In the genomic region with DNA sequence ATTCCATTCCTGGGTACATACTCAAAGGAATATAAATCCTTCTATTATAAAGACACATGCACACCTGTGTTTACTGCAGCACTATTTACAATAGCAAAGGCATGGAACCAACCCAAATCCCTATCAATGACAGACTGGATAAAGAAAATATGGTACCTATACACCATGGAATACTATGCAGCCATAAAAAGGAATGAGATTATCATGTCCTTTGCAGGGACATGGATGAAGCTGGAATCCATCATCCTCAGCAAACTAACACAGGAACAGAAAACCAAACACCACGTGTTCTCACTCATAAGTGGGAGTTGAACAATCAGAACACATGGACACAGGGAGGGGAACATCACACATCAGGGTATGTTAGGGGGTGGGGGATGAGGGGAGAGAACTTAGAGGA, we compare ENCODE assay signal across 7 cellular contexts.
DNase-seq lines count a peak whose midpoint lies in the region; ATAC-seq, FAIRE-seq and TF ChIP-seq lines count a peak whose summit lies in the region.
"Not testable (repeated sequence)": the region's sequence is repeated elsewhere in the genome, so short reads cannot be mapped to it uniquely, and the experiment has no call there.

No MANE protein-coding gene starts in this region.

- WGBS in K562 (ENCODE audit: insufficient coverage, low coverage, missing lambda C conversion rate): 0% methylated on average over 1 of the region's 1 CpG
- WGBS in HepG2 (ENCODE audit: low lambda C conversion rate): 0% methylated on average over 1 of the region's 1 CpG

- not testable (repeated sequence) for H3K4me2 ChIP-seq in astrocyte (ENCODE audit: low read length); K562 (ENCODE audit: insufficient read depth, low read length); HepG2 (ENCODE audit: low read depth, low read length)

- POLR2A ChIA-PET in HEK293 (lab: Yijun Ruan, JAX); MCF 10A (lab: Yijun Ruan, JAX); HepG2 (lab: Yijun Ruan, JAX): not testable (repeated sequence)
- POLR2A ChIA-PET in K562 (lab: Yijun Ruan, JAX): interaction anchor here (0.6 kb wide), 1 partner anchor 69 kb away, joined by 3 read pairs; no protein-coding TSS in a partner anchor

- H3K4me1 ChIP-seq in HEK293 (ENCODE audit: control insufficient read depth, insufficient read depth, low read length); K562 (replicated peaks in 1 of 2; ENCODE audit: control insufficient read depth in 2 of 2, insufficient read depth in 2 of 2, low read length in 2 of 2): not testable (repeated sequence)
- H3K4me1 ChIP-seq in astrocyte (ENCODE audit: insufficient read depth, low read length) (peaks cover 30% of the 10 kb centered on the region), HepG2 (ENCODE audit: insufficient read depth, low read length) (peaks cover 12% of the 10 kb centered on the region)

- H3K9ac ChIP-seq in astrocyte (ENCODE audit: low read length); K562 (ENCODE audit: insufficient read depth in 1 of 2, low read depth in 2 of 2, low read length in 2 of 2); HepG2 (ENCODE audit: insufficient read depth, low read depth, low read length): not testable (repeated sequence)

- not testable (repeated sequence) for H3K9me3 ChIP-seq in HEK293 (ENCODE audit: control insufficient read depth, insufficient read depth, low read depth, low read length); astrocyte (ENCODE audit: insufficient read depth, low read depth, low read length); K562 (replicated peaks; ENCODE audit: control insufficient read depth, insufficient read depth, low read depth, low read length); HepG2 (ENCODE audit: low read length)

- not testable (repeated sequence) for H3K36me3 ChIP-seq in HEK293 (ENCODE audit: control insufficient read depth in 2 of 2, insufficient read depth in 1 of 2, low read length in 2 of 2); astrocyte (ENCODE audit: insufficient read depth, low read length); K562 (ENCODE audit: control insufficient read depth, insufficient read depth, low read length); HepG2 (replicated peaks in 1 of 2; ENCODE audit: control insufficient read depth in 1 of 2, insufficient read depth in 2 of 2, low read length in 2 of 2)

- not testable (repeated sequence) for TF ChIP-seq CTCF in HEK293 (tag by site-specific recombination; IDR thresholded peaks at IDR 0.05); astrocyte (IDR thresholded peaks at IDR 0.05; ENCODE audit: insufficient read depth, low read depth, low read length); K562 (IDR thresholded peaks at IDR 0.05 in 2 of 3, conservative IDR thresholded peaks at IDR 0.05 in 1 of 3; ENCODE audit: insufficient read depth in 2 of 3, low read depth in 1 of 3, low read length in 3 of 3); MCF 10A (IDR thresholded peaks at IDR 0.05; ENCODE audit: unreplicated experiment); HepG2 (CRISPR knock-in tag; IDR thresholded peaks at IDR 0.05)

- TF ChIP-seq RAD21 in K562 (CRISPR knock-in tag; conservative IDR thresholded peaks at IDR 0.05 in 1 of 2, IDR thresholded peaks at IDR 0.05 in 1 of 2); HepG2 (CRISPR knock-in tag; IDR thresholded peaks at IDR 0.05): not testable (repeated sequence)

- ATAC-seq in activated T-helper 17 cell treated with anti-CD3 and anti-CD28 coated beads, Interleukin-2, amount 50 U/mL, for 72 hours (replicated peaks); activated naive CD4-positive, alpha-beta T cell treated with anti-CD3 and anti-CD28 coated beads, Interleukin-2, amount 50 U/mL, for 72 hours; K562; HepG2: not testable (repeated sequence)

- H3K27ac ChIP-seq in HEK293 (ENCODE audit: extremely low read depth, low read depth, low read length); astrocyte (ENCODE audit: low read depth, low read length); K562 (ENCODE audit: extremely low read depth, low read depth, low read length); HepG2 (ENCODE audit: extremely low read length, insufficient read depth, low read length): not testable (repeated sequence)

- in situ Hi-C loops in K562 (cut with MboI); HepG2 (cut with HindIII; ENCODE audit: extremely low pct_ligation_motif_present, low pct_unique_long_range_greater_than_20kb): not testable (repeated sequence)

- peak overlapping the region; percentile 53 for H3K27ac Mint-ChIP-seq in activated T-helper 17 cell treated with anti-CD3 and anti-CD28 coated beads, Interleukin-2, amount 50 U/mL, for 72 hours
- H3K27ac Mint-ChIP-seq in activated naive CD4-positive, alpha-beta T cell treated with anti-CD3 and anti-CD28 coated beads, Interleukin-2, amount 50 U/mL, for 72 hours: peak overlapping the region; percentile 50 to 86
- H3K27ac Mint-ChIP-seq in astrocyte (ENCODE audit: unreplicated experiment) (peak overlapping the region; percentile 53), MCF 10A (ENCODE audit: low read depth, unreplicated experiment) (peak overlapping the region; percentile 71)

- not testable (repeated sequence) for H3K27me3 ChIP-seq in astrocyte (ENCODE audit: insufficient read depth, low read length)
- H3K27me3 ChIP-seq in K562 (ENCODE audit: control insufficient read depth in 2 of 2, insufficient read depth in 2 of 2, low read length in 2 of 2) (peaks cover 12 to 20% of the 10 kb centered on the region in 2 experiments; a peak in 4 of 5 replicates), HepG2 (ENCODE audit: control insufficient read depth in 1 of 2, insufficient read depth in 2 of 2, low read length in 2 of 2) (peaks cover 2 to 10% of the 10 kb centered on the region in 2 experiments; a peak in 3 of 5 replicates)

- not testable (repeated sequence) for H3K36me3 Mint-ChIP-seq in activated T-helper 17 cell treated with anti-CD3 and anti-CD28 coated beads, Interleukin-2, amount 50 U/mL, for 72 hours (ENCODE audit: low read depth); activated naive CD4-positive, alpha-beta T cell treated with anti-CD3 and anti-CD28 coated beads, Interleukin-2, amount 50 U/mL, for 72 hours; astrocyte (ENCODE audit: low read depth, unreplicated experiment)
- H3K36me3 Mint-ChIP-seq in MCF 10A (ENCODE audit: insufficient read depth, unreplicated experiment): peaks cover 17% of the 10 kb centered on the region

- intact Hi-C loops in K562 (cut with micrococcal nuclease); MCF 10A (cut with micrococcal nuclease); HepG2 (cut with micrococcal nuclease; ENCODE audit: unreplicated experiment): not testable (repeated sequence)

- not testable (repeated sequence) for H3K9me3 Mint-ChIP-seq in activated T-helper 17 cell treated with anti-CD3 and anti-CD28 coated beads, Interleukin-2, amount 50 U/mL, for 72 hours; activated naive CD4-positive, alpha-beta T cell treated with anti-CD3 and anti-CD28 coated beads, Interleukin-2, amount 50 U/mL, for 72 hours; astrocyte (ENCODE audit: unreplicated experiment); MCF 10A (ENCODE audit: unreplicated experiment)

- peaks cover 19% of the 10 kb centered on the region for H3K4me1 Mint-ChIP-seq in activated T-helper 17 cell treated with anti-CD3 and anti-CD28 coated beads, Interleukin-2, amount 50 U/mL, for 72 hours
- H3K4me1 Mint-ChIP-seq in astrocyte (ENCODE audit: low read depth, unreplicated experiment) (peaks cover 35% of the 10 kb centered on the region), MCF 10A (ENCODE audit: insufficient read depth, unreplicated experiment) (peaks cover 30% of the 10 kb centered on the region)

- not testable (repeated sequence) for H3K79me2 ChIP-seq in astrocyte (ENCODE audit: insufficient read depth, low read length); K562 (ENCODE audit: control insufficient read depth, insufficient read depth, low read length); HepG2 (ENCODE audit: insufficient read depth, low read length)

- H4K20me1 ChIP-seq in astrocyte (ENCODE audit: insufficient read depth, low read length); K562 (replicated peaks; ENCODE audit: control insufficient read depth, insufficient read depth, low read length); HepG2 (ENCODE audit: insufficient read depth, low read length): not testable (repeated sequence)

- CTCF ChIA-PET in HEK293 (lab: Yijun Ruan, JAX): interaction anchor here (0.7 to 1.4 kb wide), 2 partner anchors 70 to 194 kb away, joined by 3 to 5 read pairs; no protein-coding TSS in a partner anchor
- CTCF ChIA-PET in K562 (lab: Yijun Ruan, JAX; ENCODE audit: low intra/inter-chr PET ratio); MCF 10A (lab: Yijun Ruan, JAX); HepG2 (lab: Yijun Ruan, JAX; ENCODE audit: low intra/inter-chr PET ratio, low total read pairs): not testable (repeated sequence)

- not testable (repeated sequence) for DNase-seq in activated naive CD4-positive, alpha-beta T cell treated with anti-CD3 and anti-CD28 coated beads, Interleukin-2, amount 50 U/mL, for 72 hours (ENCODE audit: low spot score in 2 of 2); astrocyte (ENCODE audit: low read depth); K562 (ENCODE audit: extremely low read depth in 1 of 4, low spot score in 3 of 4); MCF 10A (ENCODE audit: unreplicated experiment); HepG2 (ENCODE audit: low spot score)

- TF ChIP-seq EP300 in K562 (IDR thresholded peaks at IDR 0.05; ENCODE audit: low read length); HepG2 (IDR thresholded peaks at IDR 0.05; ENCODE audit: low read depth in 2 of 2, low read length in 2 of 2); HepG2 (CRISPR knock-in tag; IDR thresholded peaks at IDR 0.05; ENCODE audit: borderline replicate concordance): not testable (repeated sequence)

- TF ChIP-seq POLR2A in K562 (conservative IDR thresholded peaks at IDR 0.05); HepG2 (IDR thresholded peaks at IDR 0.05; ENCODE audit: insufficient read depth in 1 of 2, low read depth in 2 of 2, low read length in 2 of 2): not testable (repeated sequence)

- not testable (repeated sequence) for H3K27me3 Mint-ChIP-seq in activated T-helper 17 cell treated with anti-CD3 and anti-CD28 coated beads, Interleukin-2, amount 50 U/mL, for 72 hours; astrocyte (ENCODE audit: low read depth, unreplicated experiment); MCF 10A (ENCODE audit: insufficient read depth, unreplicated experiment)

- not testable (repeated sequence) for FAIRE-seq in astrocyte (lab: Jason Lieb, UNC); K562 (lab: Jason Lieb, UNC); HepG2 (lab: Jason Lieb, UNC)

- not testable (repeated sequence) for H3K9me1 ChIP-seq in K562 (ENCODE audit: control insufficient read depth, insufficient read depth, low read length)

- peak overlapping the region; percentile 14 for H3K4me3 Mint-ChIP-seq in activated T-helper 17 cell treated with anti-CD3 and anti-CD28 coated beads, Interleukin-2, amount 50 U/mL, for 72 hours
- H3K4me3 Mint-ChIP-seq in astrocyte (ENCODE audit: unreplicated experiment); MCF 10A (ENCODE audit: unreplicated experiment): not testable (repeated sequence)

- H3K4me3 ChIP-seq in HEK293 (ENCODE audit: low read depth, low read length); astrocyte (ENCODE audit: insufficient read depth, low read depth, low read length); K562; HepG2 (replicated peaks in 1 of 3; ENCODE audit: insufficient read depth in 1 of 3, low read depth in 2 of 3, low read length in 3 of 3): not testable (repeated sequence)

- not testable (repeated sequence) for BruUV-seq in K562 (replicated peaks; lab: Mats Ljungman, UMichigan); MCF 10A (replicated peaks; lab: Mats Ljungman, UMichigan); HepG2 (replicated peaks; lab: Mats Ljungman, UMichigan)

- not testable (repeated sequence) for H2AFZ ChIP-seq in astrocyte (ENCODE audit: low read depth, low read length); K562 (ENCODE audit: low read depth, low read length); HepG2 (ENCODE audit: low read length)
